1 cellular context compared by ENCODE assay signal in the genomic region with DNA sequence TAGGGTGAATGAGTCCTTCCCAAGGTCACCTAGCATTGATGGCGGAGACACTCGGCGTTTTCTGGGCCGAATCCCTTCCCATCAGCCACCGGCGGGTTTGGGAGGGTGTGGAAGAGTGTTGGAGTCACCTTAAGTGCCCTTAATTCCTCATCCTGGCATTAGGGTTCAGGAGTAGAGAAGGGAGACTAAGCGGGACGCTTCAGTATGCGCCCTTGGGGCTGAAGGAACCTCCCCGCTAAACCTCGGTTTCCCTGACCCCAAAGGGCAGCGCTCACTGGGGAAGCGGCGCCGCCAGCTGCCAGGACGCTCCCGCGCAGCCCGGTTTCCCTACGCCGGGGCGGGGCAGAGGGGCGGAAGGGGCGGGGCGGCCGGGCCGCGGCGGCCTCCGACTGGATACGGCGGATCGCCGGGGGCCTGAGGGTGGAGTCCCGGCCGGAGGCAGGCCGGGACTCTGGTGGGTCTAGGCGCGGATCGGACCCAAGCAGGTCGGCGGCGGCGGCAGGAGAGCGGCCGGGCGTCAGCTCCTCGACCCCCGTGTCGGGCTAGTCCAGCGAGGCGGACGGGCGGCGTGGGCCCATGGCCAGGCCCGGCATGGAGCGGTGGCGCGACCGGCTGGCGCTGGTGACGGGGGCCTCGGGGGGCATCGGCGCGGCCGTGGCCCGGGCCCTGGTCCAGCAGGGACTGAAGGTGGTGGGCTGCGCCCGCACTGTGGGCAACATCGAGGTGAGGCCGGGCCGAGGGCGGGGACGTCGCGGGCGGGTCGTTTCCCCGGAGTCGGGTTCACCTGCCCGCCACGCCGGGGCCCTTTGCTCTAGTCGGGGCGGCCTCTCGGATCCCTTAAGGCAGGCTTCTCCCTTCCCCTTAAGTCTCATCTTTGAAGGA.
A peak's percentile ranks its signal among the peaks of the same experiment; 100 is the strongest.
TF ChIP-seq lines count a peak whose summit lies in the region.

A gene with protein sequence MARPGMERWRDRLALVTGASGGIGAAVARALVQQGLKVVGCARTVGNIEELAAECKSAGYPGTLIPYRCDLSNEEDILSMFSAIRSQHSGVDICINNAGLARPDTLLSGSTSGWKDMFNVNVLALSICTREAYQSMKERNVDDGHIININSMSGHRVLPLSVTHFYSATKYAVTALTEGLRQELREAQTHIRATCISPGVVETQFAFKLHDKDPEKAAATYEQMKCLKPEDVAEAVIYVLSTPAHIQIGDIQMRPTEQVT (plus strand): TSS at position 446 of the 882 bp plus-strand sequence. CDS start 131 bp downstream, at position 577.

TF ChIP-seq in HepG2, 621 proteins besides CTCF, POLR2A, EP300 and RAD21 (continued from another document and continues in another):
- TF ChIP-seq, protein P1, sequence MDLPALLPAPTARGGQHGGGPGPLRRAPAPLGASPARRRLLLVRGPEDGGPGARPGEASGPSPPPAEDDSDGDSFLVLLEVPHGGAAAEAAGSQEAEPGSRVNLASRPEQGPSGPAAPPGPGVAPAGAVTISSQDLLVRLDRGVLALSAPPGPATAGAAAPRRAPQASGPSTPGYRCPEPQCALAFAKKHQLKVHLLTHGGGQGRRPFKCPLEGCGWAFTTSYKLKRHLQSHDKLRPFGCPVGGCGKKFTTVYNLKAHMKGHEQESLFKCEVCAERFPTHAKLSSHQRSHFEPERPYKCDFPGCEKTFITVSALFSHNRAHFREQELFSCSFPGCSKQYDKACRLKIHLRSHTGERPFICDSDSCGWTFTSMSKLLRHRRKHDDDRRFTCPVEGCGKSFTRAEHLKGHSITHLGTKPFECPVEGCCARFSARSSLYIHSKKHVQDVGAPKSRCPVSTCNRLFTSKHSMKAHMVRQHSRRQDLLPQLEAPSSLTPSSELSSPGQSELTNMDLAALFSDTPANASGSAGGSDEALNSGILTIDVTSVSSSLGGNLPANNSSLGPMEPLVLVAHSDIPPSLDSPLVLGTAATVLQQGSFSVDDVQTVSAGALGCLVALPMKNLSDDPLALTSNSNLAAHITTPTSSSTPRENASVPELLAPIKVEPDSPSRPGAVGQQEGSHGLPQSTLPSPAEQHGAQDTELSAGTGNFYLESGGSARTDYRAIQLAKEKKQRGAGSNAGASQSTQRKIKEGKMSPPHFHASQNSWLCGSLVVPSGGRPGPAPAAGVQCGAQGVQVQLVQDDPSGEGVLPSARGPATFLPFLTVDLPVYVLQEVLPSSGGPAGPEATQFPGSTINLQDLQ (CRISPR knock-in tag; IDR thresholded peaks at IDR 0.05): no peak
- TF ChIP-seq ZNF724P (CRISPR knock-in tag; IDR thresholded peaks at IDR 0.05; ENCODE audit: borderline replicate concordance): no peak
- TF ChIP-seq TMF1 (CRISPR knock-in tag; IDR thresholded peaks at IDR 0.05; ENCODE audit: low read depth): peak; percentile 71; the same call in 1 of the 2 replicates
- TF ChIP-seq ZNF776 (CRISPR knock-in tag; IDR thresholded peaks at IDR 0.05): no peak
- TF ChIP-seq, protein P2, sequence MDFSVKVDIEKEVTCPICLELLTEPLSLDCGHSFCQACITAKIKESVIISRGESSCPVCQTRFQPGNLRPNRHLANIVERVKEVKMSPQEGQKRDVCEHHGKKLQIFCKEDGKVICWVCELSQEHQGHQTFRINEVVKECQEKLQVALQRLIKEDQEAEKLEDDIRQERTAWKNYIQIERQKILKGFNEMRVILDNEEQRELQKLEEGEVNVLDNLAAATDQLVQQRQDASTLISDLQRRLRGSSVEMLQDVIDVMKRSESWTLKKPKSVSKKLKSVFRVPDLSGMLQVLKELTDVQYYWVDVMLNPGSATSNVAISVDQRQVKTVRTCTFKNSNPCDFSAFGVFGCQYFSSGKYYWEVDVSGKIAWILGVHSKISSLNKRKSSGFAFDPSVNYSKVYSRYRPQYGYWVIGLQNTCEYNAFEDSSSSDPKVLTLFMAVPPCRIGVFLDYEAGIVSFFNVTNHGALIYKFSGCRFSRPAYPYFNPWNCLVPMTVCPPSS (IDR thresholded peaks at IDR 0.05): no peak
- TF ChIP-seq, protein P3, sequence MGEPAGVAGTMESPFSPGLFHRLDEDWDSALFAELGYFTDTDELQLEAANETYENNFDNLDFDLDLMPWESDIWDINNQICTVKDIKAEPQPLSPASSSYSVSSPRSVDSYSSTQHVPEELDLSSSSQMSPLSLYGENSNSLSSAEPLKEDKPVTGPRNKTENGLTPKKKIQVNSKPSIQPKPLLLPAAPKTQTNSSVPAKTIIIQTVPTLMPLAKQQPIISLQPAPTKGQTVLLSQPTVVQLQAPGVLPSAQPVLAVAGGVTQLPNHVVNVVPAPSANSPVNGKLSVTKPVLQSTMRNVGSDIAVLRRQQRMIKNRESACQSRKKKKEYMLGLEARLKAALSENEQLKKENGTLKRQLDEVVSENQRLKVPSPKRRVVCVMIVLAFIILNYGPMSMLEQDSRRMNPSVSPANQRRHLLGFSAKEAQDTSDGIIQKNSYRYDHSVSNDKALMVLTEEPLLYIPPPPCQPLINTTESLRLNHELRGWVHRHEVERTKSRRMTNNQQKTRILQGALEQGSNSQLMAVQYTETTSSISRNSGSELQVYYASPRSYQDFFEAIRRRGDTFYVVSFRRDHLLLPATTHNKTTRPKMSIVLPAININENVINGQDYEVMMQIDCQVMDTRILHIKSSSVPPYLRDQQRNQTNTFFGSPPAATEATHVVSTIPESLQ (CRISPR knock-in tag; conservative IDR thresholded peaks at IDR 0.05): no peak
- TF ChIP-seq FOXA1 (IDR thresholded peaks at IDR 0.05): no peak
- TF ChIP-seq FOXA1 (CRISPR knock-in tag; IDR thresholded peaks at IDR 0.05): no peak
- TF ChIP-seq ZNF263 (CRISPR knock-in tag; IDR thresholded peaks at IDR 0.05): no peak
- TF ChIP-seq DR1 (CRISPR knock-in tag; IDR thresholded peaks at IDR 0.05): no peak; the same call in 1 of the 2 replicates
- no peak for TF ChIP-seq AKAP8 (CRISPR knock-in tag; IDR thresholded peaks at IDR 0.05)
- no peak for TF ChIP-seq REL (CRISPR knock-in tag; conservative IDR thresholded peaks at IDR 0.05)
- no peak for TF ChIP-seq NCOR1 (IDR thresholded peaks at IDR 0.05; ENCODE audit: borderline replicate concordance, low read length)
- TF ChIP-seq ZNF619 (CRISPR knock-in tag; IDR thresholded peaks at IDR 0.05): no peak
- TF ChIP-seq NONO (IDR thresholded peaks at IDR 0.05): no peak
- TF ChIP-seq NONO (CRISPR knock-in tag; conservative IDR thresholded peaks at IDR 0.05): peak; percentile 61
- no peak for TF ChIP-seq ZSCAN20 (CRISPR knock-in tag; IDR thresholded peaks at IDR 0.05; ENCODE audit: borderline replicate concordance)
- TF ChIP-seq ZNF660 (CRISPR knock-in tag; IDR thresholded peaks at IDR 0.05; ENCODE audit: borderline replicate concordance, low read depth): no peak
- TF ChIP-seq MLLT10 (CRISPR knock-in tag; IDR thresholded peaks at IDR 0.05): no peak
- TF ChIP-seq, protein P4, sequence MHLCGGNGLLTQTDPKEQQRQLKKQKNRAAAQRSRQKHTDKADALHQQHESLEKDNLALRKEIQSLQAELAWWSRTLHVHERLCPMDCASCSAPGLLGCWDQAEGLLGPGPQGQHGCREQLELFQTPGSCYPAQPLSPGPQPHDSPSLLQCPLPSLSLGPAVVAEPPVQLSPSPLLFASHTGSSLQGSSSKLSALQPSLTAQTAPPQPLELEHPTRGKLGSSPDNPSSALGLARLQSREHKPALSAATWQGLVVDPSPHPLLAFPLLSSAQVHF (CRISPR knock-in tag; IDR thresholded peaks at IDR 0.05): no peak
- TF ChIP-seq SRY (CRISPR knock-in tag; IDR thresholded peaks at IDR 0.05): no peak
- TF ChIP-seq, protein P5, sequence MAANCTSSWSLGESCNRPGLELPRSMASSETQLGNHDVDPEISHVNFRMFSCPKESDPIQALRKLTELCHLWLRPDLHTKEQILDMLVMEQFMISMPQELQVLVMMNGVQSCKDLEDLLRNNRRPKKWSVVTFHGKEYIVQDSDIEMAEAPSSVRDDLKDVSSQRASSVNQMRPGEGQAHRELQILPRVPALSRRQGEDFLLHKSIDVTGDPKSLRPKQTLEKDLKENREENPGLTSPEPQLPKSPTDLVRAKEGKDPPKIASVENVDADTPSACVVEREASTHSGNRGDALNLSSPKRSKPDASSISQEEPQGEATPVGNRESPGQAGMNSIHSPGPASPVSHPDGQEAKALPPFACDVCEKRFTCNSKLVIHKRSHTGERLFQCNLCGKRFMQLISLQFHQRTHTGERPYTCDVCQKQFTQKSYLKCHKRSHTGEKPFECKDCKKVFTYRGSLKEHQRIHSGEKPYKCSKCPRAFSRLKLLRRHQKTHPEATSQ (CRISPR knock-in tag; IDR thresholded peaks at IDR 0.05; ENCODE audit: borderline replicate concordance): no peak
- TF ChIP-seq, protein P6, sequence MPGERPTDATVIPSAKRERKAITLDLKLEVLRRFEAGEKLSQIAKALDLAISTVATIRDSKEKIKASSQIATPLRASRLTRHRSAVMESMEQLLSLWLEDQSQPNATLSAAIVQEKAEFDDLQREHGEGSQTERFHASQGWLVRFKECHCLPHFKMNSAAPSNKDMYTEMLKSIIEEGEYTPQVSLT (CRISPR knock-in tag; IDR thresholded peaks at IDR 0.05; ENCODE audit: borderline replicate concordance, low read depth): no peak
- peak; percentile 30; the same call in 1 of the 2 replicates for TF ChIP-seq ELF3 (CRISPR knock-in tag; IDR thresholded peaks at IDR 0.05)
- TF ChIP-seq CEBPG (CRISPR knock-in tag; IDR thresholded peaks at IDR 0.05): no peak
- no peak for TF ChIP-seq JUNB (CRISPR knock-in tag; IDR thresholded peaks at IDR 0.05; ENCODE audit: borderline replicate concordance)
- TF ChIP-seq ZNF878 (CRISPR knock-in tag; IDR thresholded peaks at IDR 0.05): no peak
- 0 out of 2 replicates have a peak, but pooled peaks have one; percentile 55 for TF ChIP-seq HES4 (CRISPR knock-in tag; IDR thresholded peaks at IDR 0.05; ENCODE audit: borderline replicate concordance)
- peak; percentile 54; the same call in 1 of the 2 replicates for TF ChIP-seq ZNF563 (CRISPR knock-in tag; IDR thresholded peaks at IDR 0.05)
- TF ChIP-seq NFE2L2 (IDR thresholded peaks at IDR 0.05; ENCODE audit: low read length): no peak
- no peak for TF ChIP-seq RFXAP (CRISPR knock-in tag; IDR thresholded peaks at IDR 0.05; ENCODE audit: borderline replicate concordance)
- TF ChIP-seq PHF21A (CRISPR knock-in tag; IDR thresholded peaks at IDR 0.05): 0 out of 2 replicates have a peak, but pooled peaks have one; percentile 32
- TF ChIP-seq, protein P7, sequence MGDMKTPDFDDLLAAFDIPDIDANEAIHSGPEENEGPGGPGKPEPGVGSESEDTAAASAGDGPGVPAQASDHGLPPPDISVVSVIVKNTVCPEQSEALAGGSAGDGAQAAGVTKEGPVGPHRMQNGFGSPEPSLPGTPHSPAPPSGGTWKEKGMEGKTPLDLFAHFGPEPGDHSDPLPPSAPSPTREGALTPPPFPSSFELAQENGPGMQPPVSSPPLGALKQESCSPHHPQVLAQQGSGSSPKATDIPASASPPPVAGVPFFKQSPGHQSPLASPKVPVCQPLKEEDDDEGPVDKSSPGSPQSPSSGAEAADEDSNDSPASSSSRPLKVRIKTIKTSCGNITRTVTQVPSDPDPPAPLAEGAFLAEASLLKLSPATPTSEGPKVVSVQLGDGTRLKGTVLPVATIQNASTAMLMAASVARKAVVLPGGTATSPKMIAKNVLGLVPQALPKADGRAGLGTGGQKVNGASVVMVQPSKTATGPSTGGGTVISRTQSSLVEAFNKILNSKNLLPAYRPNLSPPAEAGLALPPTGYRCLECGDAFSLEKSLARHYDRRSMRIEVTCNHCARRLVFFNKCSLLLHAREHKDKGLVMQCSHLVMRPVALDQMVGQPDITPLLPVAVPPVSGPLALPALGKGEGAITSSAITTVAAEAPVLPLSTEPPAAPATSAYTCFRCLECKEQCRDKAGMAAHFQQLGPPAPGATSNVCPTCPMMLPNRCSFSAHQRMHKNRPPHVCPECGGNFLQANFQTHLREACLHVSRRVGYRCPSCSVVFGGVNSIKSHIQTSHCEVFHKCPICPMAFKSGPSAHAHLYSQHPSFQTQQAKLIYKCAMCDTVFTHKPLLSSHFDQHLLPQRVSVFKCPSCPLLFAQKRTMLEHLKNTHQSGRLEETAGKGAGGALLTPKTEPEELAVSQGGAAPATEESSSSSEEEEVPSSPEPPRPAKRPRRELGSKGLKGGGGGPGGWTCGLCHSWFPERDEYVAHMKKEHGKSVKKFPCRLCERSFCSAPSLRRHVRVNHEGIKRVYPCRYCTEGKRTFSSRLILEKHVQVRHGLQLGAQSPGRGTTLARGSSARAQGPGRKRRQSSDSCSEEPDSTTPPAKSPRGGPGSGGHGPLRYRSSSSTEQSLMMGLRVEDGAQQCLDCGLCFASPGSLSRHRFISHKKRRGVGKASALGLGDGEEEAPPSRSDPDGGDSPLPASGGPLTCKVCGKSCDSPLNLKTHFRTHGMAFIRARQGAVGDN (CRISPR knock-in tag; IDR thresholded peaks at IDR 0.05): peak; percentile 61
- TF ChIP-seq, protein P8, sequence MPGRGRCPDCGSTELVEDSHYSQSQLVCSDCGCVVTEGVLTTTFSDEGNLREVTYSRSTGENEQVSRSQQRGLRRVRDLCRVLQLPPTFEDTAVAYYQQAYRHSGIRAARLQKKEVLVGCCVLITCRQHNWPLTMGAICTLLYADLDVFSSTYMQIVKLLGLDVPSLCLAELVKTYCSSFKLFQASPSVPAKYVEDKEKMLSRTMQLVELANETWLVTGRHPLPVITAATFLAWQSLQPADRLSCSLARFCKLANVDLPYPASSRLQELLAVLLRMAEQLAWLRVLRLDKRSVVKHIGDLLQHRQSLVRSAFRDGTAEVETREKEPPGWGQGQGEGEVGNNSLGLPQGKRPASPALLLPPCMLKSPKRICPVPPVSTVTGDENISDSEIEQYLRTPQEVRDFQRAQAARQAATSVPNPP (CRISPR knock-in tag; IDR thresholded peaks at IDR 0.05): no peak
- 0 out of 2 replicates have a peak, but pooled peaks have one; percentile 43 for TF ChIP-seq ZNF34 (CRISPR knock-in tag; IDR thresholded peaks at IDR 0.05; ENCODE audit: borderline replicate concordance)
- peak; percentile 64; the same call in 1 of the 2 replicates for TF ChIP-seq ZMAT3 (CRISPR knock-in tag; conservative IDR thresholded peaks at IDR 0.05)
- TF ChIP-seq HNRNPL (IDR thresholded peaks at IDR 0.05; ENCODE audit: low read depth, low read length): no peak
- TF ChIP-seq ZBTB7A (CRISPR knock-in tag; IDR thresholded peaks at IDR 0.05): no peak
- TF ChIP-seq, protein P9, sequence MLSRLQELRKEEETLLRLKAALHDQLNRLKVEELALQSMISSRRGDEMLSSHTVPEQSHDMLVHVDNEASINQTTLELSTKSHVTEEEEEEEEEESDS (CRISPR knock-in tag; IDR thresholded peaks at IDR 0.05; ENCODE audit: borderline replicate concordance): no peak
- no peak for TF ChIP-seq ZNF589 (CRISPR knock-in tag; conservative IDR thresholded peaks at IDR 0.05)
- TF ChIP-seq YY1 (IDR thresholded peaks at IDR 0.05; ENCODE audit: insufficient read depth, insufficient replicate concordance, low read depth, low read length): peak; percentile 6
- TF ChIP-seq, protein P10, sequence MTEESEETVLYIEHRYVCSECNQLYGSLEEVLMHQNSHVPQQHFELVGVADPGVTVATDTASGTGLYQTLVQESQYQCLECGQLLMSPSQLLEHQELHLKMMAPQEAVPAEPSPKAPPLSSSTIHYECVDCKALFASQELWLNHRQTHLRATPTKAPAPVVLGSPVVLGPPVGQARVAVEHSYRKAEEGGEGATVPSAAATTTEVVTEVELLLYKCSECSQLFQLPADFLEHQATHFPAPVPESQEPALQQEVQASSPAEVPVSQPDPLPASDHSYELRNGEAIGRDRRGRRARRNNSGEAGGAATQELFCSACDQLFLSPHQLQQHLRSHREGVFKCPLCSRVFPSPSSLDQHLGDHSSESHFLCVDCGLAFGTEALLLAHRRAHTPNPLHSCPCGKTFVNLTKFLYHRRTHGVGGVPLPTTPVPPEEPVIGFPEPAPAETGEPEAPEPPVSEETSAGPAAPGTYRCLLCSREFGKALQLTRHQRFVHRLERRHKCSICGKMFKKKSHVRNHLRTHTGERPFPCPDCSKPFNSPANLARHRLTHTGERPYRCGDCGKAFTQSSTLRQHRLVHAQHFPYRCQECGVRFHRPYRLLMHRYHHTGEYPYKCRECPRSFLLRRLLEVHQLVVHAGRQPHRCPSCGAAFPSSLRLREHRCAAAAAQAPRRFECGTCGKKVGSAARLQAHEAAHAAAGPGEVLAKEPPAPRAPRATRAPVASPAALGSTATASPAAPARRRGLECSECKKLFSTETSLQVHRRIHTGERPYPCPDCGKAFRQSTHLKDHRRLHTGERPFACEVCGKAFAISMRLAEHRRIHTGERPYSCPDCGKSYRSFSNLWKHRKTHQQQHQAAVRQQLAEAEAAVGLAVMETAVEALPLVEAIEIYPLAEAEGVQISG (CRISPR knock-in tag; IDR thresholded peaks at IDR 0.05): peak; percentile 56
